8 cellular contexts compared by ENCODE assay signal in genomic region chr5:109455598-109456096, GRCh38. TPM values are rescaled to one million over a fixed set of nuclear protein-coding genes. Genes with fewer than 3 reads are reported as not detected.
A peak's percentile ranks its signal among the peaks of the same experiment; 100 is the strongest.
DNase-seq lines count a peak whose midpoint lies in the region; ATAC-seq lines count a peak whose summit lies in the region.

No MANE protein-coding gene starts in this region.

- DNase-seq in ACHN (peak; percentile 71), RPMI7951 (ENCODE audit: low read depth) (peak; percentile 86), fibroblast of gingiva (ENCODE audit: low read depth) (peak; percentile 98), pons (ENCODE audit: low spot score) (peak; percentile 55), AML-193 (lab: John Stamatoyannopoulos, UW) (no peak), D341Med (ENCODE audit: low spot score) (no peak)

- ATAC-seq in GM18861 (IDR thresholded peaks at IDR 0.05; ENCODE audit: unreplicated experiment) (peak; percentile 100), HG03025 (IDR thresholded peaks at IDR 0.05; ENCODE audit: low FRiP score, unreplicated experiment) (peak; percentile 99)

- in situ Hi-C loops in ACHN (cut with HindIII; ENCODE audit: low pct_ligation_motif_present, low pct_unique_long_range_greater_than_20kb, low sequenced_read_pairs): no loop called here

RNA-seq across cellular contexts. Expression of gene PJA2, which starts 45.9 kb away (rescaled TPM):
- total RNA-seq in RPMI7951 (2014; rRNA removed; shearing (Covaris generic)): 50.0 and 55.8 TPM in 2 replicates

Comparison
In these comparisons a context has a peak if more than half of its experiments do, and no peak if none do; other contexts are left out.
1. DNase-seq: peak in ACHN (single experiment), RPMI7951 (single experiment), fibroblast of gingiva (single experiment) and pons (single experiment); none in AML-193 (0 of 2) and D341Med (single experiment).